ENCODE assay signal across 22 cellular contexts in the genomic region with DNA sequence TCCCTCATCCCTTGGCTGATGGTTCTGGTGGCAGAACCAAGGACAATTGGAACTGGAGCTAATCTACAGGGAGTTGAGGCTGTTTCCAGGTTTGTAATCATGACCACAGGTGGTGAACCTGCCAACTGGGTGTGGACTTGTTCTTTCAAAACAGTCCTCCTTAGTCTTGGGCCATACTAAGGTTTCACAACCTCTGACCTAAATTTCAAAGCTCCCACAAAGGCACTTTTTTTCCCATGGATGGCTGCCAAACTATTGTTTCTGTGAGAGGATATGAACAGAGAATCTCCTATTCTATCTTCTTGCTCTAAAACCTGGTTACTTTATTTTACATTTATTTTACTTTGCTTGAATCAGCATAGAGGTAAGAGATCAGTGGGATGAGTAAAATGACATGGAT.
"Had no signal": no experiment of that assay in that cellular context is flagged by ENCODE, and none has a peak within 500 bp of the region (broad histone marks: within the 10 kb centered on the region; RNA-seq: fewer than 3 reads in every experiment).

No MANE protein-coding gene starts in this region.

- H3K27me3 ChIP-seq: colonic mucosa, esophagus muscularis mucosa, foreskin keratinocyte, gastroesophageal sphincter, heart left ventricle, hepatocyte had no signal

- H3K9me3 ChIP-seq: colonic mucosa, lower lobe of right lung had no signal

- H3K4me2 ChIP-seq: hepatocyte had no signal

- H3K36me3 ChIP-seq: colonic mucosa, esophagus muscularis mucosa, gastroesophageal sphincter, heart left ventricle, left ventricle myocardium inferior, lower lobe of right lung had no signal

- H3K36me3 Mint-ChIP-seq: immature natural killer cell, memory B cell had no signal

- ATAC-seq: effector memory CD8-positive, alpha-beta T cell; foreskin keratinocyte; gastroesophageal sphincter; heart left ventricle; left colon; left lobe of liver; lower lobe of right lung had no signal

- H3K4me3 Mint-ChIP-seq: dendritic cell treated with granulocyte-macrophage colony-stimulating factor and Interleukin-4, amounts not matched to agents 40 ng/mL and 50 ng/mL, for 4 days; effector memory CD8-positive, alpha-beta T cell; endodermal cell; immature natural killer cell; memory B cell had no signal

- H2AFZ ChIP-seq: hepatocyte had no signal

- H3K4me3 ChIP-seq: colonic mucosa, esophagus muscularis mucosa, gastroesophageal sphincter, heart left ventricle, hepatocyte, left ventricle myocardium inferior, lower lobe of right lung had no signal

- H3K27me3 Mint-ChIP-seq: dendritic cell treated with granulocyte-macrophage colony-stimulating factor and Interleukin-4, amounts not matched to agents 40 ng/mL and 50 ng/mL, for 4 days; effector memory CD8-positive, alpha-beta T cell; memory B cell had no signal

- DNase-seq: colonic mucosa; cortex of kidney; effector CD8-positive, alpha-beta T cell; effector memory CD8-positive, alpha-beta T cell; endodermal cell; foreskin keratinocyte; heart left ventricle; hypothalamus; immature natural killer cell; kidney; kidney glomerular epithelial cell; left colon; left ventricle myocardium inferior; lower lobe of right lung; mesendoderm; midbrain had no signal

- H3K27ac ChIP-seq: colonic mucosa, esophagus muscularis mucosa, foreskin keratinocyte, gastroesophageal sphincter, heart left ventricle, hepatocyte, left ventricle myocardium inferior, lower lobe of right lung had no signal

- H3K27ac Mint-ChIP-seq: dendritic cell treated with granulocyte-macrophage colony-stimulating factor and Interleukin-4, amounts not matched to agents 40 ng/mL and 50 ng/mL, for 4 days; effector memory CD8-positive, alpha-beta T cell; endodermal cell; immature natural killer cell; memory B cell had no signal

- H3K4me1 ChIP-seq: colonic mucosa, esophagus muscularis mucosa, foreskin keratinocyte, gastroesophageal sphincter, heart left ventricle, left ventricle myocardium inferior, lower lobe of right lung had no signal

- H3K79me2 ChIP-seq: hepatocyte had no signal

- H3K4me1 Mint-ChIP-seq: endodermal cell, immature natural killer cell, memory B cell had no signal
